In the genomic region with DNA sequence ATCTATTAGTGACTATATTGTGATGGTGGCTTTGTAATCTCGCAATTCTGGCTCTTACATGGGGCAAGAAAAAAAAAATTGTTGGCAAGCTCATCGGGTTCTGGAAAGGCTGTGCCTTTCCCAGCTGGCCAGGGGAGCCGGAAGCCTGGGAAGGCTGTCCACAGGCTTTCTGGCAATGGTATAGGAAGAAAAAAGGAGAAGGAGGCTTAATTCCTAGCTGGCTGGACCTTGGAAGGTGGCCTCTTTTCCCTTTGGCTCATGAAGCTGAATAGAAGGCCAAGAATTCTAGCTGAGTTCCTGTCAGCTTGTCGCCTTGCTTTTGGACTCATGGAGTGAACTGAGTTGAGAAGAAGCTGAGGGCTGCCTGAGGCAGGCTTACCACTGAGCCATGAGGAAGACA, we compare ENCODE assay signal across 16 cellular contexts.
DNase-seq lines count a peak whose midpoint lies in the region; ATAC-seq and TF ChIP-seq lines count a peak whose summit lies in the region.
"Had no signal": no experiment of that assay in that cellular context is flagged by ENCODE, and none has a peak within 500 bp of the region (broad histone marks: within the 10 kb centered on the region; RNA-seq: fewer than 3 reads in every experiment).

No MANE protein-coding gene starts in this region.

- TF ChIP-seq EP300 in gastroesophageal sphincter (IDR thresholded peaks at IDR 0.05): no peak

- H3K4me1 Mint-ChIP-seq in activated CD4-positive, alpha-beta memory T cell treated with anti-CD3 and anti-CD28 coated beads, Interleukin-2, amount 10 ng/mL, durations not matched to agents 7 days and 5 days: no peaks in the 10 kb centered on the region
- no peaks in the 10 kb centered on the region for H3K4me1 Mint-ChIP-seq in stimulated activated memory B cell treated with anti-CD40 and anti-IgM and Interleukin-4, amounts not matched to agents 10 μg/mL and 1 μg/mL and 100 μg/mL, for 72 hours
- H3K4me1 Mint-ChIP-seq: CD8-positive, alpha-beta memory T cell; T-helper 17 cell had no signal

- H3K27me3 ChIP-seq in ascending aorta (no peaks in the 10 kb centered on the region), gastroesophageal sphincter (no peaks in the 10 kb centered on the region)
- H3K27me3 ChIP-seq: esophagus squamous epithelium had no signal

- no peaks in the 10 kb centered on the region for H3K27me3 Mint-ChIP-seq in activated CD4-positive, alpha-beta memory T cell treated with anti-CD3 and anti-CD28 coated beads, Interleukin-2, amount 10 ng/mL, durations not matched to agents 7 days and 5 days
- H3K27me3 Mint-ChIP-seq in stimulated activated memory B cell treated with anti-CD40 and anti-IgM and Interleukin-4, amounts not matched to agents 10 μg/mL and 1 μg/mL and 100 μg/mL, for 72 hours: no peaks in the 10 kb centered on the region
- H3K27me3 Mint-ChIP-seq: activated CD4-positive, alpha-beta T cell treated with anti-CD3 and anti-CD28 coated beads, Interleukin-2, amount 10 ng/mL, durations not matched to agents 24 days and 14 days; T-helper 17 cell had no signal

- no peaks in the 10 kb centered on the region for H3K36me3 Mint-ChIP-seq in activated CD4-positive, alpha-beta memory T cell treated with anti-CD3 and anti-CD28 coated beads, Interleukin-2, amount 10 ng/mL, durations not matched to agents 7 days and 5 days (ENCODE audit: low read depth)
- H3K36me3 Mint-ChIP-seq in stimulated activated memory B cell treated with anti-CD40 and anti-IgM and Interleukin-4, amounts not matched to agents 10 μg/mL and 1 μg/mL and 100 μg/mL, for 72 hours: no peaks in the 10 kb centered on the region
- H3K36me3 Mint-ChIP-seq: CD8-positive, alpha-beta memory T cell had no signal

- H3K4me3 ChIP-seq in ascending aorta (peak overlapping the region in 1 of 2 donors; percentile 11), gastroesophageal sphincter (no peak overlapping the region)
- H3K4me3 ChIP-seq: esophagus squamous epithelium had no signal

- no peak for TF ChIP-seq POLR2A in gastroesophageal sphincter (IDR thresholded peaks at IDR 0.05)

- TF ChIP-seq CTCF in ascending aorta (IDR thresholded peaks at IDR 0.05): no peak
- no peak for TF ChIP-seq CTCF in gastroesophageal sphincter (IDR thresholded peaks at IDR 0.05)
- no peak for TF ChIP-seq CTCF in GM10248 (IDR thresholded peaks at IDR 0.05; ENCODE audit: control extremely low read depth, extremely low read depth, low read depth, missing control alignments)

- POLR2A ChIA-PET in activated CD4-positive, alpha-beta memory T cell treated with anti-CD3 and anti-CD28 coated beads, Interleukin-2, amount 10 ng/mL, durations not matched to agents 7 days and 5 days (lab: Charles Lee): no interaction called here
- POLR2A ChIA-PET in GM10248 (lab: Yijun Ruan, JAX): no interaction called here

- ATAC-seq in gastroesophageal sphincter (peak; percentile 85), GM21515 (IDR thresholded peaks at IDR 0.05; ENCODE audit: unreplicated experiment) (no peak)
- ATAC-seq in stimulated activated memory B cell treated with anti-CD40 and anti-IgM and Interleukin-4, amounts not matched to agents 10 μg/mL and 1 μg/mL and 100 μg/mL, for 72 hours: no peak
- ATAC-seq: T-helper 17 cell had no signal

- no peak overlapping the region for H3K4me3 Mint-ChIP-seq in activated CD4-positive, alpha-beta memory T cell treated with anti-CD3 and anti-CD28 coated beads, Interleukin-2, amount 10 ng/mL, durations not matched to agents 7 days and 5 days
- H3K4me3 Mint-ChIP-seq in stimulated activated memory B cell treated with anti-CD40 and anti-IgM and Interleukin-4, amounts not matched to agents 10 μg/mL and 1 μg/mL and 100 μg/mL, for 72 hours: no peak overlapping the region
- H3K4me3 Mint-ChIP-seq: activated CD4-positive, alpha-beta T cell treated with anti-CD3 and anti-CD28 coated beads, Interleukin-2, amount 10 ng/mL, durations not matched to agents 24 days and 14 days; CD8-positive, alpha-beta memory T cell; T-helper 17 cell had no signal

- H3K9me3 ChIP-seq in ascending aorta: no peaks in the 10 kb centered on the region
- H3K9me3 ChIP-seq in gastroesophageal sphincter: no peaks in the 10 kb centered on the region
- H3K9me3 ChIP-seq: esophagus squamous epithelium had no signal

- intact Hi-C loops in ascending aorta (cut with DNase I): loop anchor here (2.0 to 10.0 kb wide), 5 partner anchors 243 to 813 kb away; a partner anchor contains a TSS

- H3K36me3 ChIP-seq in ascending aorta (no peaks in the 10 kb centered on the region), gastroesophageal sphincter (no peaks in the 10 kb centered on the region)
- H3K36me3 ChIP-seq: esophagus squamous epithelium had no signal

- H3K4me1 ChIP-seq in ascending aorta: peaks cover 5 to 22% of the 10 kb centered on the region in 2 donors
- H3K4me1 ChIP-seq in gastroesophageal sphincter: peaks cover 0 to 26% (median 2%) of the 10 kb centered on the region in 3 donors
- H3K4me1 ChIP-seq: parathyroid adenoma had no signal

- H3K27ac ChIP-seq in ascending aorta (peak overlapping the region; percentile 66 to 72), gastroesophageal sphincter (peak overlapping the region in 2 of 4 donors; percentile 42 to 70)
- H3K27ac ChIP-seq: parathyroid adenoma had no signal

- WGBS in gastroesophageal sphincter (ENCODE audit: low coverage in 1 of 2), 2 donors: 0 to 7% methylated on average over 3 to 4 of the region's 4 CpGs

- CTCF ChIA-PET in activated CD4-positive, alpha-beta memory T cell treated with anti-CD3 and anti-CD28 coated beads, Interleukin-2, amount 10 ng/mL, durations not matched to agents 7 days and 5 days (lab: Charles Lee): no interaction called here
- CTCF ChIA-PET in GM10248 (lab: Yijun Ruan, JAX): interaction anchor here (1.0 to 1.3 kb wide), 2 partner anchors 80 to 238 kb away, joined by 3 read pairs; no protein-coding TSS in a partner anchor

- DNase-seq in ascending aorta (ENCODE audit: low spot score in 2 of 2) (peak; percentile 16 to 87), middle frontal gyrus (ENCODE audit: extremely low spot score, low spot score) (peak; percentile 18), superior temporal gyrus (ENCODE audit: extremely low spot score) (peak; percentile 34), GM10248 (ENCODE audit: extremely low spot score) (no peak)
- no peak for DNase-seq in activated CD4-positive, alpha-beta memory T cell treated with anti-CD3 and anti-CD28 coated beads, Interleukin-2, amount 10 ng/mL, durations not matched to agents 7 days and 5 days
- DNase-seq: activated CD4-positive, alpha-beta T cell treated with anti-CD3 and anti-CD28 coated beads, Interleukin-2, amount 10 ng/mL, durations not matched to agents 24 days and 14 days; CD8-positive, alpha-beta memory T cell; esophagus squamous epithelium; Karpas-422; NCI-H2171; T-helper 17 cell had no signal

- H3K9me3 Mint-ChIP-seq in activated CD4-positive, alpha-beta memory T cell treated with anti-CD3 and anti-CD28 coated beads, Interleukin-2, amount 10 ng/mL, durations not matched to agents 7 days and 5 days: peaks cover 7% of the 10 kb centered on the region
- no peaks in the 10 kb centered on the region for H3K9me3 Mint-ChIP-seq in stimulated activated memory B cell treated with anti-CD40 and anti-IgM and Interleukin-4, amounts not matched to agents 10 μg/mL and 1 μg/mL and 100 μg/mL, for 72 hours
- H3K9me3 Mint-ChIP-seq: activated CD4-positive, alpha-beta T cell treated with anti-CD3 and anti-CD28 coated beads, Interleukin-2, amount 10 ng/mL, durations not matched to agents 24 days and 14 days; activated T-helper 2 cell treated with anti-CD3 and anti-CD28 coated beads, Interferon-gamma antibody, Interleukin-2, Interleukin-4, amounts not matched to agents 10 μg/mL and 5 μg/mL and 100 μg/mL, durations not matched to agents 14 hours and 24 hours and 36 hours had no signal

- H3K27ac Mint-ChIP-seq in activated CD4-positive, alpha-beta memory T cell treated with anti-CD3 and anti-CD28 coated beads, Interleukin-2, amount 10 ng/mL, durations not matched to agents 7 days and 5 days: no peak overlapping the region
- no peak overlapping the region for H3K27ac Mint-ChIP-seq in stimulated activated memory B cell treated with anti-CD40 and anti-IgM and Interleukin-4, amounts not matched to agents 10 μg/mL and 1 μg/mL and 100 μg/mL, for 72 hours
- H3K27ac Mint-ChIP-seq: activated CD4-positive, alpha-beta T cell treated with anti-CD3 and anti-CD28 coated beads, Interleukin-2, amount 10 ng/mL, durations not matched to agents 24 days and 14 days; activated T-helper 2 cell treated with anti-CD3 and anti-CD28 coated beads, Interferon-gamma antibody, Interleukin-2, Interleukin-4, amounts not matched to agents 10 μg/mL and 5 μg/mL and 100 μg/mL, durations not matched to agents 14 hours and 24 hours and 36 hours; CD8-positive, alpha-beta memory T cell; T-helper 17 cell had no signal

Comparison
In these comparisons a context has a peak if more than half of its experiments do, and no peak if none do; other contexts are left out.
1. DNase-seq: peak in ascending aorta (2 of 2), middle frontal gyrus (single experiment) and superior temporal gyrus (single experiment); none in activated CD4-positive, alpha-beta memory T cell treated with anti-CD3 and anti-CD28 coated beads, Interleukin-2, amount 10 ng/mL, durations not matched to agents 7 days and 5 days (single experiment) and GM10248 (single experiment).